In the genomic region with DNA sequence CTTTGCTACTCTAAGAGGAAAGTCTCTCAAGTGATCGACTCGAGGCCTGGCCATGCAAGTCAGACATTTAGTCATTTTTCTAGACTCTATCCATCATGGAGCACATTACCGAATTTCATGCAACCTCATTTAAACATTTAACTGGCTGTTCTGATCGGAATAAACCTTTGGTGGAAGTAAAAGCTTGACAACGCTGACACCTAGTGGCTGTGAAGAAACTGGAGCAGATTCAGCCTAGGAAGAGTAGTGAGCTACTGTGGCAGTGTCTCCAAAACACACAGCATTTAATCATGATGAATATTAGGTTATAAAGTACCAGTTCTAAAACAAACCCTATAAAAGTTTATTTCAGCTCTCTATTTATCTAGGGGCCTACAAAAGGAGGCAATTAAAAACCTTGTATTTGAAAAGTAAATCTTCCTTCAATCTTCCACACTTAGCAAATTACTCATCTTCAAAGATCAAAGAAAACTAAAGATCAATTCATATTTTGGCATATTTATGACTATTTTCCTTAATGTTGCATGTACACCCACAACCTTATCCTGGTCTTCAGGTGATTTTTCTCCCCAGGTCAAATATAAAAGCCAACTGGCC, we compare ENCODE assay signal across 9 cellular contexts.
DNase-seq lines count a peak whose midpoint lies in the region; ATAC-seq and TF ChIP-seq lines count a peak whose summit lies in the region.
"Had no signal": no experiment of that assay in that cellular context is flagged by ENCODE, and none has a peak within 500 bp of the region (broad histone marks: within the 10 kb centered on the region; RNA-seq: fewer than 3 reads in every experiment).

No MANE protein-coding gene starts in this region.

- 10% methylated on average over 5 of the region's 5 CpGs for WGBS in smooth muscle cell (ENCODE audit: low lambda C conversion rate)

- H3F3A ChIP-seq in smooth muscle cell (ENCODE audit: low read depth): no peaks in the 10 kb centered on the region

- H3K27me3 ChIP-seq in OCI-LY3 (ENCODE audit: low read depth, low read length) (no peaks in the 10 kb centered on the region), smooth muscle cell (ENCODE audit: low read depth) (no peaks in the 10 kb centered on the region)
- H3K27me3 ChIP-seq: BLaER1 treated with 17β-estradiol and CSF1 and Interleukin-3, amounts not matched to agents 10 nM and 100 nM had no signal

- H3K4me2 ChIP-seq in OCI-LY3 (ENCODE audit: low read length) (peak overlapping the region; percentile 35), smooth muscle cell (no peak overlapping the region)

- TF ChIP-seq CTCF in OCI-LY3 (IDR thresholded peaks at IDR 0.05; ENCODE audit: low read depth, low read length) (peak; percentile 79), astrocyte of the cerebellum (IDR thresholded peaks at IDR 0.05; ENCODE audit: low read depth, low read length, missing control alignments) (peak; percentile 86), smooth muscle cell (IDR thresholded peaks at IDR 0.05; ENCODE audit: borderline replicate concordance, insufficient read depth, poor library complexity, severe bottlenecking) (peak; percentile 74)

- peak; percentile 17 for DNase-seq in NCI-H1436 (lab: John Stamatoyannopoulos, UW)
- no peak for DNase-seq in NCI-H1436 treated with DMSO at 0.1 percent for 48 hours (lab: John Stamatoyannopoulos, UW)
- DNase-seq in astrocyte of the cerebellum (ENCODE audit: low read depth): peak; percentile 40
- DNase-seq in hypothalamus (lab: John Stamatoyannopoulos, UW): peak in 33 of 51 donors; percentile 0 to 67 (median 21)
- no peak for DNase-seq in smooth muscle cell (lab: John Stamatoyannopoulos, UW; ENCODE audit: unreplicated experiment)

- in situ Hi-C loops in astrocyte of the cerebellum (cut with HindIII; ENCODE audit: low sequenced_read_pairs): no loop called here

- H2AFZ ChIP-seq in OCI-LY3 (ENCODE audit: low read depth, low read length) (0 out of 2 replicates have a peak overlapping the region, but pooled peaks have one; percentile 21), smooth muscle cell (ENCODE audit: low read depth) (peak overlapping the region; percentile 12)

- no peak overlapping the region for H3K9ac ChIP-seq in OCI-LY3 (ENCODE audit: low read length)
- H3K9ac ChIP-seq in smooth muscle cell (ENCODE audit: low read depth): no peak overlapping the region
- H3K9ac ChIP-seq: BLaER1 treated with 17β-estradiol and CSF1 and Interleukin-3, amounts not matched to agents 10 nM and 100 nM had no signal

- H3K9me3 ChIP-seq in OCI-LY3 (ENCODE audit: insufficient read depth, low read length): no peaks in the 10 kb centered on the region
- no peaks in the 10 kb centered on the region for H3K9me3 ChIP-seq in smooth muscle cell (replicated peaks; ENCODE audit: low read depth)
- H3K9me3 ChIP-seq: BLaER1 treated with 17β-estradiol and CSF1 and Interleukin-3, amounts not matched to agents 10 nM and 100 nM had no signal

- H3K4me3 ChIP-seq in OCI-LY3 (ENCODE audit: low read length): no peak overlapping the region
- H3K4me3 ChIP-seq in astrocyte of the cerebellum (ENCODE audit: low read depth, low read length): no peak overlapping the region
- H3K4me3 ChIP-seq in smooth muscle cell: no peak overlapping the region
- H3K4me3 ChIP-seq: BLaER1 treated with 17β-estradiol and CSF1 and Interleukin-3, amounts not matched to agents 10 nM and 100 nM had no signal

- no peak overlapping the region for H3K27ac ChIP-seq in OCI-LY3 (ENCODE audit: low read length)
- no peak overlapping the region for H3K27ac ChIP-seq in smooth muscle cell (ENCODE audit: low read depth)
- H3K27ac ChIP-seq: BLaER1 treated with 17β-estradiol and CSF1 and Interleukin-3, amounts not matched to agents 10 nM and 100 nM had no signal

- H4K20me1 ChIP-seq in OCI-LY3 (ENCODE audit: insufficient read depth, low read length) (no peaks in the 10 kb centered on the region), smooth muscle cell (ENCODE audit: low read depth) (no peaks in the 10 kb centered on the region)
- H4K20me1 ChIP-seq: BLaER1 treated with 17β-estradiol and CSF1 and Interleukin-3, amounts not matched to agents 10 nM and 100 nM had no signal

- H3K4me1 ChIP-seq in OCI-LY3 (ENCODE audit: low read length) (peaks cover 12% of the 10 kb centered on the region), smooth muscle cell (ENCODE audit: low read depth) (no peaks in the 10 kb centered on the region)
- H3K4me1 ChIP-seq: BLaER1 treated with 17β-estradiol and CSF1 and Interleukin-3, amounts not matched to agents 10 nM and 100 nM had no signal

- H3K79me2 ChIP-seq in OCI-LY3 (ENCODE audit: low read length): no peaks in the 10 kb centered on the region
- no peaks in the 10 kb centered on the region for H3K79me2 ChIP-seq in smooth muscle cell (ENCODE audit: low read depth)

- ATAC-seq in GM19351 (IDR thresholded peaks at IDR 0.05; ENCODE audit: unreplicated experiment) (peak; percentile 89), HG03469 (IDR thresholded peaks at IDR 0.05; ENCODE audit: unreplicated experiment) (peak; percentile 87)

- no peaks in the 10 kb centered on the region for H3K36me3 ChIP-seq in OCI-LY3 (replicated peaks; ENCODE audit: low read depth, low read length)
- H3K36me3 ChIP-seq in smooth muscle cell (ENCODE audit: low read depth): no peaks in the 10 kb centered on the region
- H3K36me3 ChIP-seq: BLaER1 treated with 17β-estradiol and CSF1 and Interleukin-3, amounts not matched to agents 10 nM and 100 nM had no signal

Comparison
In these comparisons a context has a peak if more than half of its experiments do, and no peak if none do; other contexts are left out.
1. DNase-seq: peak in NCI-H1436 (single experiment), astrocyte of the cerebellum (single experiment) and hypothalamus (33 of 51); none in NCI-H1436 treated with DMSO at 0.1 percent for 48 hours (single experiment) and smooth muscle cell (single experiment).
2. Peak in every context shown above with its lines, with median percentiles within 50 percentile points of each other: CTCF ChIP-seq.